ENCODE assay signal across 26 cellular contexts in the genomic region with DNA sequence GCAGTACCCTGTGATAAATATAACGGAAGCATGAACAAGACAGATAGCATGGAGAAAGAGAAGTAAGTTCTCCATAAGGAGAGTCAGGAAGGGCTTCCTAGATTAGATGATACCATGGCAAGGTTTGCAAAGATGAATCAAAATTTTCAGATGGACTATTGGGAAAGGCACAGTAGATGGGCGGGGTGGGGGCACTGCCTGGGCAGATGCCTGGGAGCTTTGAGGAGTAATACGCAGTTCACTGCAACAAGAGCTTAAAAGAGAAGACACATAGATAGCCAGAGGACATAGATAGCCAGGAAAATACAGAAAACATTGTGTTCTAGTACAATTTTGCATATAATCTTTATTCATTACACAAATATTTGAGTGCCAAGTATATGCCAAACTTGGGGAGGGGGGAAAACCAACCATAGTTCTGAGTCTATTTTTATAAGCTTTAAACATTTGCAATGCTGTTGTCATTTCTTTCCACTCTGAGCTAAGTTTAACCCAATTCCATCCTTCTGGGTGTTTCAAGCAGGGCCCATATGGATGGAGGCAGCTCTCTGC.
"Had no signal": no experiment of that assay in that cellular context is flagged by ENCODE, and none has a peak within 500 bp of the region (broad histone marks: within the 10 kb centered on the region; RNA-seq: fewer than 3 reads in every experiment).

No MANE protein-coding gene starts in this region.

- H3K27ac ChIP-seq: brain microvascular endothelial cell, VCaP had no signal

- ATAC-seq: activated naive CD4-positive, alpha-beta T cell treated with anti-CD3 and anti-CD28 coated beads, Interleukin-2, amount 50 U/mL, for 72 hours; activated T-cell treated with anti-CD3 and anti-CD28 coated beads, Interleukin-2, amount 50 U/mL, for 4 hours; K562; PC-3 had no signal

- DNase-seq: activated B cell treated with CpG ODN at 0.5 μM for 24 hours; activated CD4-positive, alpha-beta memory T cell treated with anti-CD3 and anti-CD28 coated beads for 36 hours; activated CD4-positive, alpha-beta T cell treated with anti-CD3 and anti-CD28 coated beads for 4 hours; activated CD4-positive, alpha-beta T cell treated with anti-CD3 and anti-CD28 coated beads, Interleukin-2, amount 50 U/mL, for 1 hour; activated CD4-positive, CD25-positive, alpha-beta regulatory T cell treated with anti-CD3 and anti-CD28 coated beads, Interleukin-2, amount 50 U/mL, for 72 hours; activated CD8-positive, alpha-beta memory T cell treated with anti-CD3 and anti-CD28 coated beads, Interleukin-2, amount 50 U/mL, for 4 hours; activated gamma-delta T cell treated with Interleukin-2 at 50 U/mL for 16 hours; activated naive CD4-positive, alpha-beta T cell treated with anti-CD3 and anti-CD28 coated beads for 36 hours; activated T-cell treated with anti-CD3 and anti-CD28 coated beads for 4 hours; activated T-cell treated with anti-CD3 and anti-CD28 coated beads, Interleukin-2, amount 50 U/mL, for 4 hours; brain microvascular endothelial cell; NCI-H1105; NCI-H1417 treated with DMSO at 0.1 percent for 48 hours; NCI-H2171; NCI-H2227 treated with DMSO at 0.1 percent for 48 hours; NCI-H446; PC-3; Right ventricle myocardium superior; SW 1271; T-helper 1 cell; T-helper 2 cell; T-helper 9 cell had no signal

- H3K27me3 ChIP-seq: adrenal gland, brain microvascular endothelial cell had no signal

- H3K4me3 ChIP-seq: adrenal gland, K562 had no signal

- H3K4me1 ChIP-seq: adrenal gland had no signal

- H3K36me3 ChIP-seq: adrenal gland, brain microvascular endothelial cell had no signal

- H3K9me3 ChIP-seq: adrenal gland had no signal
